In the genomic region with DNA sequence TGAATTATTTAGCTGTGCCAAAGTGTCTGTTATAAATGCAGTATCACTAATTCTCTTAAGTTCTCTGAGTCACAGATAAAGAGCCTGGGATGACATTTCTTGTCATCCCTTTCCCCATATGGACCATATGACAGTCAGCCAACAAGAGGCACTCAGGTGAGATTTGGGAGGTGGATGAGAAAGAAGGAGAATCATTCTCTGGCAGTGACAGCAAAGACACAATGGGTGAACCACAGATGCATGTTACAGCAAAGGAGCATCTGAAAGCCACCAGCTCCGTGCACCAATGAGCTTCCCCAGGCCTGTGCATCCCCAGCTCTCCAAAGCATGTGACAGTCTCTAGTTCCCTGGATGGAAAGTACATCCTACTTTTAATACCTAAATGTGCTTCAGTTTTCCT, we compare ENCODE assay signal across 14 cellular contexts. TPM values are rescaled to one million over a fixed set of nuclear protein-coding genes. Genes with fewer than 3 reads are reported as not detected.
DNase-seq lines count a peak whose midpoint lies in the region; ATAC-seq and TF ChIP-seq lines count a peak whose summit lies in the region.
"Had no signal": no experiment of that assay in that cellular context is flagged by ENCODE, and none has a peak within 500 bp of the region (broad histone marks: within the 10 kb centered on the region; RNA-seq: fewer than 3 reads in every experiment).

No MANE protein-coding gene starts in this region.

- POLR2A ChIA-PET in RWPE1 (lab: Yijun Ruan, JAX; ENCODE audit: low non-redundant PET) = no interaction called here

- H3K9me3 ChIP-seq in T-helper 17 cell (ENCODE audit: control insufficient read depth, low read length, poor library complexity, severe bottlenecking) = no peaks in the 10 kb centered on the region
- H3K9me3 ChIP-seq: psoas muscle had no signal

- no peak overlapping the region for H3K27ac ChIP-seq in RWPE1
- H3K27ac ChIP-seq: epithelial cell of prostate, psoas muscle had no signal

- peaks cover 67% of the 10 kb centered on the region for H3K4me1 Mint-ChIP-seq in activated naive CD4-positive, alpha-beta T cell treated with anti-CD3 and anti-CD28 coated beads, Interleukin-2, amount 10 ng/mL, durations not matched to agents 7 days and 5 days
- H3K4me1 Mint-ChIP-seq in T-helper 17 cell = peaks cover 22% of the 10 kb centered on the region
- H3K4me1 Mint-ChIP-seq in stimulated activated effector memory CD8-positive, alpha-beta T cell treated with anti-CD3 and anti-CD28 coated beads, Interleukin-12 subunit alpha, Interleukin-12 subunit beta, amount 100 ng/mL, for 72 hours = peaks cover 44% of the 10 kb centered on the region
- H3K4me1 Mint-ChIP-seq: activated B cell treated with CpG ODN at 0.5 μM for 24 hours had no signal

- H3K27me3 Mint-ChIP-seq in activated naive CD4-positive, alpha-beta T cell treated with anti-CD3 and anti-CD28 coated beads, Interleukin-2, amount 10 ng/mL, durations not matched to agents 7 days and 5 days = no peaks in the 10 kb centered on the region
- H3K27me3 Mint-ChIP-seq in T-helper 17 cell = no peaks in the 10 kb centered on the region
- H3K27me3 Mint-ChIP-seq: activated B cell treated with CpG ODN at 0.5 μM for 24 hours had no signal

- CTCF ChIA-PET in activated naive CD4-positive, alpha-beta T cell treated with anti-CD3 and anti-CD28 coated beads, Interleukin-2, amount 10 ng/mL, durations not matched to agents 7 days and 5 days (lab: Charles Lee) = interaction anchor here (0.8 to 2.6 kb wide), 3 partner anchors 95 to 173 kb away, joined by 3 to 7 read pairs (median 6); a partner anchor contains a TSS
- CTCF ChIA-PET in RWPE1 (lab: Yijun Ruan, JAX) = no interaction called here

- DNase-seq in activated naive CD4-positive, alpha-beta T cell treated with anti-CD3 and anti-CD28 coated beads, Interleukin-2, amount 10 ng/mL, durations not matched to agents 7 days and 5 days = no peak
- no peak for DNase-seq in activated naive CD4-positive, alpha-beta T cell (lab: John Stamatoyannopoulos, UW)
- DNase-seq in T-helper 17 cell = no peak
- peak in 1 of 2 donors; percentile 56 for DNase-seq in stimulated activated effector memory CD8-positive, alpha-beta T cell treated with anti-CD3 and anti-CD28 coated beads, Interleukin-12 subunit alpha, Interleukin-12 subunit beta, amount 100 ng/mL, for 72 hours (ENCODE audit: low spot score in 2 of 2)
- no peak for DNase-seq in activated effector memory CD4-positive, alpha-beta T cell treated with anti-CD3 and anti-CD28 coated beads, Interleukin-2, amount 50 U/mL, for 16 hours
- DNase-seq in RWPE1 (ENCODE audit: low spot score) = no peak
- DNase-seq: activated B cell treated with CpG ODN at 0.5 μM for 24 hours, glutamatergic neuron, NCI-H2171 treated with DMSO at 0.1 percent for 48 hours, psoas muscle had no signal

- peak overlapping the region; percentile 58 for H3K27ac Mint-ChIP-seq in activated naive CD4-positive, alpha-beta T cell treated with anti-CD3 and anti-CD28 coated beads, Interleukin-2, amount 10 ng/mL, durations not matched to agents 7 days and 5 days
- H3K27ac Mint-ChIP-seq in T-helper 17 cell = peak overlapping the region; percentile 86
- H3K27ac Mint-ChIP-seq in stimulated activated effector memory CD8-positive, alpha-beta T cell treated with anti-CD3 and anti-CD28 coated beads, Interleukin-12 subunit alpha, Interleukin-12 subunit beta, amount 100 ng/mL, for 72 hours = peak overlapping the region; percentile 60
- H3K27ac Mint-ChIP-seq: activated B cell treated with CpG ODN at 0.5 μM for 24 hours had no signal

- ATAC-seq in GM21619 (IDR thresholded peaks at IDR 0.05; ENCODE audit: unreplicated experiment) (peak; percentile 36), T-helper 17 cell (peak; percentile 37), HG03521 (IDR thresholded peaks at IDR 0.05; ENCODE audit: unreplicated experiment) (no peak)
- ATAC-seq in stimulated activated effector memory CD8-positive, alpha-beta T cell treated with anti-CD3 and anti-CD28 coated beads, Interleukin-12 subunit alpha, Interleukin-12 subunit beta, amount 100 ng/mL, for 72 hours = peak; percentile 77
- ATAC-seq: psoas muscle had no signal

- H3K4me3 Mint-ChIP-seq in activated naive CD4-positive, alpha-beta T cell treated with anti-CD3 and anti-CD28 coated beads, Interleukin-2, amount 10 ng/mL, durations not matched to agents 7 days and 5 days = no peak overlapping the region
- peak overlapping the region; percentile 25 for H3K4me3 Mint-ChIP-seq in T-helper 17 cell
- peak overlapping the region; percentile 24 for H3K4me3 Mint-ChIP-seq in stimulated activated effector memory CD8-positive, alpha-beta T cell treated with anti-CD3 and anti-CD28 coated beads, Interleukin-12 subunit alpha, Interleukin-12 subunit beta, amount 100 ng/mL, for 72 hours
- H3K4me3 Mint-ChIP-seq: activated B cell treated with CpG ODN at 0.5 μM for 24 hours had no signal

- H3K9me3 Mint-ChIP-seq in activated naive CD4-positive, alpha-beta T cell treated with anti-CD3 and anti-CD28 coated beads, Interleukin-2, amount 10 ng/mL, durations not matched to agents 7 days and 5 days = peaks cover 19% of the 10 kb centered on the region
- no peaks in the 10 kb centered on the region for H3K9me3 Mint-ChIP-seq in stimulated activated effector memory CD8-positive, alpha-beta T cell treated with anti-CD3 and anti-CD28 coated beads, Interleukin-12 subunit alpha, Interleukin-12 subunit beta, amount 100 ng/mL, for 72 hours
- H3K9me3 Mint-ChIP-seq: activated B cell treated with CpG ODN at 0.5 μM for 24 hours had no signal

- peaks cover 55% of the 10 kb centered on the region for H3K36me3 Mint-ChIP-seq in activated naive CD4-positive, alpha-beta T cell treated with anti-CD3 and anti-CD28 coated beads, Interleukin-2, amount 10 ng/mL, durations not matched to agents 7 days and 5 days
- H3K36me3 Mint-ChIP-seq in T-helper 17 cell (ENCODE audit: low read depth) = no peaks in the 10 kb centered on the region
- peaks cover 11% of the 10 kb centered on the region for H3K36me3 Mint-ChIP-seq in stimulated activated effector memory CD8-positive, alpha-beta T cell treated with anti-CD3 and anti-CD28 coated beads, Interleukin-12 subunit alpha, Interleukin-12 subunit beta, amount 100 ng/mL, for 72 hours

- no peak for TF ChIP-seq CTCF in RWPE1 (conservative IDR thresholded peaks at IDR 0.05; ENCODE audit: low read depth)

RNA-seq across cellular contexts. Expression of a gene that starts 10.8 kb away (rescaled TPM):
- 10 to 100 TPM; 25.5 to 48.3 TPM for total RNA-seq in T-helper 17 cell
- total RNA-seq: kidney epithelial cell had no signal

RNA-seq across cellular contexts. Expression of a gene that starts 54.2 kb away (rescaled TPM):
- 100 to 1,000 TPM in 1 of 2 donors, 10 to 100 TPM in 1; 62.1 to 113 TPM for total RNA-seq in T-helper 17 cell
